In genomic region chr11:100403817-100404216, GRCh38 we compare ENCODE assay signal across 1 cellular context.
TF ChIP-seq lines count a peak whose summit lies in the region.

No MANE protein-coding gene starts in this region.

TF ChIP-seq in IMR-90, 13 proteins besides CTCF, POLR2A, EP300 and RAD21:
- TF ChIP-seq FOS (IDR thresholded peaks at IDR 0.05; ENCODE audit: low read depth, low read length) = 0 out of 2 replicates have a peak, but pooled peaks have one; percentile 21
- TF ChIP-seq RFX5 (IDR thresholded peaks at IDR 0.05; ENCODE audit: low read depth, low read length) = no peak
- TF ChIP-seq MXI1 (IDR thresholded peaks at IDR 0.05; ENCODE audit: borderline replicate concordance, low read depth, low read length) = no peak
TF ChIP-seq in IMR-90: peak in this region for 1.
